10 cellular contexts compared by ENCODE assay signal in the genomic region with DNA sequence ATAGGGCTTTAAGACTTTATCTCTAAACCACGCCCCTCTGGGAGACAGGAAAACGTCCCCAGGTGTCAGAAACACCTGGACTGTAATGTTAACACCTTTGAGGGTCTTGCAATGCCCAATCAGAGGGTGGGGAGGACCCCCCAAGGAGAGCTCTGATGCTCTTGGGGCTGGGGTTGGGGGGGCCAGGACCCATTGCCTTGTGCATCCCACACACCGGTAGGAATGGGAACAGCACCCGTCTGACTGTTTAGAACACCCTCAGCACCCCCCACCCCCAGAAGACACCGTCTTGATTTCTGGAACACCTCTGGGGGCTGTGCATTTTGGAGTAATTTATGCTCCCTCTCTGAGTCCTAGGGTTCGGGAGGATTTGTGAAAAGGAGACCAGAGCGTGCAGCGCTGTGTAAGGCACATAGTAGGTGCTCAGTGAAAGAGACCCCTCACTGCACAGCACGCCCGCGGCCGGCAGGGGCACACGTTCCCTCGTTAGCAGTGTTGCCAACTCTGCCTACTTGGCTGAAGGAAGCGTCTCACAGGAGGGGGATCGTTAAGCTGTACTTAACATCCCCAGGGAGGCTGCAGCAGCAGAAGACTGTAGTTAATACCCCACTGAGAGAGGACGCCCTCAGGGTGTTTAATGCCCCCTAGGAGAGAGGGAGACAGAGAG. TPM values are rescaled to one million over a fixed set of nuclear protein-coding genes. Genes with fewer than 3 reads are reported as not detected.
DNase-seq lines count a peak whose midpoint lies in the region; ATAC-seq, FAIRE-seq and TF ChIP-seq lines count a peak whose summit lies in the region.
"Had no signal": no experiment of that assay in that cellular context is flagged by ENCODE, and none has a peak within 500 bp of the region (broad histone marks: within the 10 kb centered on the region; RNA-seq: fewer than 3 reads in every experiment).

No MANE protein-coding gene starts in this region.

- TF ChIP-seq CTCF in AG09309 (IDR thresholded peaks at IDR 0.05; ENCODE audit: control insufficient read depth, insufficient read depth, low read depth, low read length, missing control alignments) (peak; percentile 46), GM12865 (IDR thresholded peaks at IDR 0.05; ENCODE audit: insufficient read depth, low read depth, low read length, missing control alignments) (peak; percentile 51), OCI-LY3 (IDR thresholded peaks at IDR 0.05; ENCODE audit: low read depth, low read length) (peak; percentile 47), fibroblast of villous mesenchyme (IDR thresholded peaks at IDR 0.05; ENCODE audit: insufficient read depth, low read depth, low read length) (peak; percentile 41)

- FAIRE-seq in H54 (lab: Jason Lieb, UNC) = no peak
- FAIRE-seq: G401.6 had no signal

- H3K4me3 ChIP-seq in AG09309 (ENCODE audit: control insufficient read depth, low read depth, low read length) (no peak overlapping the region), GM12865 (ENCODE audit: low read depth, low read length) (no peak overlapping the region), OCI-LY3 (ENCODE audit: low read length) (no peak overlapping the region), fibroblast of villous mesenchyme (ENCODE audit: low read depth, low read length) (no peak overlapping the region)
- H3K4me3 ChIP-seq: psoas muscle had no signal

- H3K36me3 ChIP-seq in OCI-LY3 (replicated peaks; ENCODE audit: low read depth, low read length) = no peaks in the 10 kb centered on the region

- DNase-seq in AG09309 (ENCODE audit: low read depth) (no peak), GM12865 (ENCODE audit: low read depth) (peak; percentile 46), fibroblast of villous mesenchyme (ENCODE audit: low read depth) (no peak), H54 (ENCODE audit: insufficient read length, low spot score) (no peak)
- no peak for DNase-seq in stimulated activated naive CD4-positive, alpha-beta T cell (lab: John Stamatoyannopoulos, UW)
- DNase-seq: psoas muscle had no signal

- peaks cover 64% of the 10 kb centered on the region for H3K4me1 ChIP-seq in OCI-LY3 (ENCODE audit: low read length)

- TF ChIP-seq POLR2A in H54 (IDR thresholded peaks at IDR 0.05; ENCODE audit: low read depth, low read length) = no peak

- H3K27me3 ChIP-seq in OCI-LY3 (ENCODE audit: low read depth, low read length) = peaks cover 43% of the 10 kb centered on the region

- no peaks in the 10 kb centered on the region for H3K9me3 ChIP-seq in OCI-LY3 (ENCODE audit: insufficient read depth, low read length)
- H3K9me3 ChIP-seq: psoas muscle had no signal

- no peak overlapping the region for H2AFZ ChIP-seq in OCI-LY3 (ENCODE audit: low read depth, low read length)

- no peak overlapping the region for H3K27ac ChIP-seq in OCI-LY3 (ENCODE audit: low read length)
- H3K27ac ChIP-seq: psoas muscle had no signal

- H3K4me2 ChIP-seq in OCI-LY3 (ENCODE audit: low read length) = no peak overlapping the region

- H3K79me2 ChIP-seq in OCI-LY3 (ENCODE audit: low read length) = no peaks in the 10 kb centered on the region

- no peak for ATAC-seq in GM19455 (IDR thresholded peaks at IDR 0.05; ENCODE audit: unreplicated experiment)
- ATAC-seq in GM18517 (IDR thresholded peaks at IDR 0.05; ENCODE audit: unreplicated experiment) = no peak
- ATAC-seq: psoas muscle had no signal

- no peak overlapping the region for H3K9ac ChIP-seq in OCI-LY3 (ENCODE audit: low read length)

- H4K20me1 ChIP-seq in OCI-LY3 (ENCODE audit: insufficient read depth, low read length) = no peaks in the 10 kb centered on the region

RNA-seq across cellular contexts. Expression of gene ERFL, which starts 2.8 kb away (rescaled TPM):
- total RNA-seq in fibroblast of villous mesenchyme = under 0.01 TPM in 1 of 2 replicates, not detected in the other
- total RNA-seq: psoas muscle had no signal

RNA-seq across cellular contexts. Expression of gene RABAC1, which starts 28.1 kb away (rescaled TPM):
- total RNA-seq in fibroblast of villous mesenchyme = 105 and 173 TPM in 2 replicates

RNA-seq across cellular contexts. Expression of gene ARHGEF1, which starts 48.1 kb away (rescaled TPM):
- 35.0 and 38.3 TPM in 2 replicates for total RNA-seq in fibroblast of villous mesenchyme

RNA-seq across cellular contexts. Expression of gene CD79A, which starts 54.0 kb away (rescaled TPM):
- not detected in 2 replicates for total RNA-seq in fibroblast of villous mesenchyme
